ENCODE assay signal across 9 cellular contexts in the genomic region with DNA sequence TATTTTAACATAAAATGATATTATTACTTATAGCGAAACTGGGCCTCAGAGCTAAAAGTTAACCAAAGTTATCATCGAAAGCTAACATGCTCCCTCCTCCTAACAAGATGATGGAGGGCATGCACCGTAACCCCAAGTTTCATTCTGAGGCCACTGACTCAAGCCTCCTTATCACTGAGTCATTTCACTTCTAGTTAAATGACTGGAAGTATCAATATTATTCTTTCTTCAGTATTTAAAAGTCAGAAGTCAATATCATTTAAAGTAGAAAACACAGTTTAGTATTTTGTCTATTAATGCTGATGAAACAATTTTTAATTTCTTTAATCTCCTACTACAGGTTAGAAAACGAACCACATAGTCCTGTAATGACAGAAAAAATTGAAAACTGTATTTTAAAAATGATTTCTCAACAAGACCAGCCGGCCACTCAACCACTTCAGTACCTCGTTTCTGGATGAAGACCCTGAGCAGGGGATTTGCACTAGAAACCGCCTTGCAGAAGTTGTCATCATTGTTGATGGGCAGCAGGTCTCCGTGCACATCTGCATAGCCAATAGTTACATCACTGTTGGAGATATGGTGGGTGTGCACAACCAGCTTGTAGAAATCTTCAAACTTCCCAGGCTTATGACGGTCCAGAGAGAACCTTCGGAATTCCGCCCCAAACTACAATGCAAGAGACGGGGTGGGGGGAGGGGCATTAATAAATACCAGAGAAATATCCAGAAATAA. TPM values are rescaled to one million over a fixed set of nuclear protein-coding genes. Genes with fewer than 3 reads are reported as not detected.
DNase-seq lines count a peak whose midpoint lies in the region; ATAC-seq and TF ChIP-seq lines count a peak whose summit lies in the region.
"Had no signal": no experiment of that assay in that cellular context is flagged by ENCODE, and none has a peak within 500 bp of the region (broad histone marks: within the 10 kb centered on the region; RNA-seq: fewer than 3 reads in every experiment).

No MANE protein-coding gene starts in this region.

- H3K4me3 ChIP-seq in MG63: no peak overlapping the region

- H3K27me3 ChIP-seq in MG63: no peaks in the 10 kb centered on the region
- H3K27me3 ChIP-seq in H9 (ENCODE audit: insufficient read depth, low read length): no peaks in the 10 kb centered on the region

- H3K4me1 ChIP-seq in H9 (ENCODE audit: insufficient read depth, low read length): peaks cover 4% of the 10 kb centered on the region; the same call in 1 of the 2 replicates

- no peaks in the 10 kb centered on the region; a peak in 1 of 5 replicates for H3K9me3 Mint-ChIP-seq in H9

- H3K14ac ChIP-seq in H9 (ENCODE audit: insufficient read depth, low read length): no peak overlapping the region

- H3K36me3 ChIP-seq in MG63: no peaks in the 10 kb centered on the region

- no peaks in the 10 kb centered on the region for H3K23me2 ChIP-seq in H9 (ENCODE audit: insufficient read length, low read depth, low read length, poor library complexity, severe bottlenecking)

- no peak overlapping the region for H3T11ph ChIP-seq in H9 (ENCODE audit: low read length)

- POLR2A ChIA-PET in GM10248 (lab: Yijun Ruan, JAX): no interaction called here

- no peak overlapping the region for H4K8ac ChIP-seq in H9 (replicated peaks; ENCODE audit: insufficient read length, low read depth, low read length)

- H3K79me1 ChIP-seq in H9 (ENCODE audit: insufficient read depth, low read depth, low read length, poor library complexity, severe bottlenecking): no peaks in the 10 kb centered on the region

- H4K5ac ChIP-seq in H9 (ENCODE audit: insufficient read length, low read depth, low read length): no peak overlapping the region

- no peak overlapping the region for H2BK15ac ChIP-seq in H9 (ENCODE audit: low read depth, low read length)

- no peak overlapping the region for H2BK5ac ChIP-seq in H9 (ENCODE audit: insufficient read length, low read length)

- no peaks in the 10 kb centered on the region for H3K79me2 ChIP-seq in H9 (ENCODE audit: insufficient read depth, low read length)

- H2BK20ac ChIP-seq in H9 (ENCODE audit: low read depth, low read length, poor library complexity, severe bottlenecking): no peak overlapping the region

- H3K36me3 Mint-ChIP-seq in H9 (ENCODE audit: insufficient read depth in 1 of 3, low read depth in 3 of 3): no peaks in the 10 kb centered on the region

- H3K27me3 Mint-ChIP-seq in H9 (ENCODE audit: low read depth): no peaks in the 10 kb centered on the region; the same call in 1 of the 2 replicates

- H2AFZ ChIP-seq in H9 (ENCODE audit: low read length): no peak overlapping the region

- no peak overlapping the region for H3K27ac ChIP-seq in H9 (ENCODE audit: insufficient read length, low read depth, low read length)

- peak; percentile 92 for ATAC-seq in GM18870 (IDR thresholded peaks at IDR 0.05; ENCODE audit: unreplicated experiment)
- peak; percentile 93 for ATAC-seq in HG02610 (IDR thresholded peaks at IDR 0.05; ENCODE audit: unreplicated experiment)
- peak; percentile 85 for ATAC-seq in HG03521 (IDR thresholded peaks at IDR 0.05; ENCODE audit: unreplicated experiment)

- DNase-seq in GM10248 (ENCODE audit: extremely low spot score): peak; percentile 77
- DNase-seq in NCI-H345 (lab: John Stamatoyannopoulos, UW): no peak
- no peak for DNase-seq in activated effector memory CD4-positive, alpha-beta T cell treated with anti-CD3 and anti-CD28 coated beads, Interleukin-2, amount 50 U/mL, for 16 hours
- DNase-seq in MG63: no peak
- no peak for DNase-seq in H9
- DNase-seq: mesendoderm had no signal

- H2AK5ac ChIP-seq in H9 (ENCODE audit: insufficient read length, low read length): no peak overlapping the region

- no peak overlapping the region for H2BK12ac ChIP-seq in H9 (ENCODE audit: insufficient read length, low read depth, low read length)

- H3K9ac ChIP-seq in H9 (ENCODE audit: extremely low read depth, insufficient read length, low read length): no peak overlapping the region

- H3K4me3 Mint-ChIP-seq in H9: no peak overlapping the region

- TF ChIP-seq CTCF in GM10248 (IDR thresholded peaks at IDR 0.05; ENCODE audit: control extremely low read depth, extremely low read depth, low read depth, missing control alignments): no peak
- TF ChIP-seq CTCF in H9 (conservative IDR thresholded peaks at IDR 0.05): no peak

- H3K9me3 ChIP-seq in MG63: no peaks in the 10 kb centered on the region
- H3K9me3 ChIP-seq in H9 (ENCODE audit: control insufficient read depth, low read depth, low read length): no peaks in the 10 kb centered on the region

- no peak overlapping the region for H3K56ac ChIP-seq in H9 (ENCODE audit: insufficient read length, low read depth, low read length)

- H3K4ac ChIP-seq in H9 (ENCODE audit: low read depth, low read length): no peak overlapping the region

- CTCF ChIA-PET in GM10248 (lab: Yijun Ruan, JAX): interaction anchor here (0.7 to 3.1 kb wide), 8 partner anchors 9 to 54 kb away, joined by 3 to 27 read pairs (median 4); a partner anchor contains a TSS

- no peak overlapping the region for H2BK120ac ChIP-seq in H9 (ENCODE audit: low read depth, low read length, poor library complexity, severe bottlenecking)

- no peaks in the 10 kb centered on the region for H4K20me1 ChIP-seq in H9 (ENCODE audit: control insufficient read depth, insufficient read depth, insufficient read length)

- H3K18ac ChIP-seq in H9 (ENCODE audit: insufficient read length, low read depth, low read length): no peak overlapping the region

- no CpG with 5 or more reads among the region's 12 CpGs for WGBS in H9 (ENCODE audit: extremely low coverage, insufficient read length, low lambda C conversion rate)

- no peak overlapping the region for H4K91ac ChIP-seq in H9 (ENCODE audit: insufficient read length, low read depth, low read length)

- no peak overlapping the region for H3K23ac ChIP-seq in H9 (ENCODE audit: insufficient read length, low read depth, low read length)

- peaks cover 38 to 44% of the 10 kb centered on the region in 2 experiments for H3K4me1 Mint-ChIP-seq in H9

- H3K4me2 ChIP-seq in H9 (ENCODE audit: insufficient read depth, insufficient read length, low read length): no peak overlapping the region

- H3K27ac Mint-ChIP-seq in H9: no peak overlapping the region

RNA-seq across cellular contexts. Expression of a gene that starts 44.9 kb away (rescaled TPM):
- 3.4 TPM in 2 replicates for total RNA-seq in MG63 (2014; rRNA removed; shearing (Covaris generic); ENCODE audit: low replicate concordance)
- 11.2 and 12.0 TPM in 2 replicates for total RNA-seq in H9 (2021)
